In genomic region chr9:98867434-98868168, GRCh38 we compare ENCODE assay signal across 1 cellular context.
TF ChIP-seq lines count a peak whose summit lies in the region.

No MANE protein-coding gene starts in this region.

TF ChIP-seq in K562, 482 proteins besides CTCF, POLR2A, EP300 and RAD21 (continued from another document and continues in another):
- TF ChIP-seq, protein P1, sequence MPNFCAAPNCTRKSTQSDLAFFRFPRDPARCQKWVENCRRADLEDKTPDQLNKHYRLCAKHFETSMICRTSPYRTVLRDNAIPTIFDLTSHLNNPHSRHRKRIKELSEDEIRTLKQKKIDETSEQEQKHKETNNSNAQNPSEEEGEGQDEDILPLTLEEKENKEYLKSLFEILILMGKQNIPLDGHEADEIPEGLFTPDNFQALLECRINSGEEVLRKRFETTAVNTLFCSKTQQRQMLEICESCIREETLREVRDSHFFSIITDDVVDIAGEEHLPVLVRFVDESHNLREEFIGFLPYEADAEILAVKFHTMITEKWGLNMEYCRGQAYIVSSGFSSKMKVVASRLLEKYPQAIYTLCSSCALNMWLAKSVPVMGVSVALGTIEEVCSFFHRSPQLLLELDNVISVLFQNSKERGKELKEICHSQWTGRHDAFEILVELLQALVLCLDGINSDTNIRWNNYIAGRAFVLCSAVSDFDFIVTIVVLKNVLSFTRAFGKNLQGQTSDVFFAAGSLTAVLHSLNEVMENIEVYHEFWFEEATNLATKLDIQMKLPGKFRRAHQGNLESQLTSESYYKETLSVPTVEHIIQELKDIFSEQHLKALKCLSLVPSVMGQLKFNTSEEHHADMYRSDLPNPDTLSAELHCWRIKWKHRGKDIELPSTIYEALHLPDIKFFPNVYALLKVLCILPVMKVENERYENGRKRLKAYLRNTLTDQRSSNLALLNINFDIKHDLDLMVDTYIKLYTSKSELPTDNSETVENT (CRISPR knock-in tag; IDR thresholded peaks at IDR 0.05) = no peak
- TF ChIP-seq PTBP1 (IDR thresholded peaks at IDR 0.05; ENCODE audit: low read depth, low read length) (no peak), PTRF (tag; IDR thresholded peaks at IDR 0.05) (peak; percentile 53; the same call in 1 of the 2 replicates), SAFB (IDR thresholded peaks at IDR 0.05; ENCODE audit: borderline replicate concordance, low read depth, low read length) (no peak), ZNF668 (CRISPR knock-in tag; IDR thresholded peaks at IDR 0.05) (peak; percentile 43; the same call in 1 of the 2 replicates), POLR2G (IDR thresholded peaks at IDR 0.05; ENCODE audit: low read depth, low read length) (peak; percentile 47; the same call in 1 of the 2 replicates), ELF4 (CRISPR knock-in tag; IDR thresholded peaks at IDR 0.05) (0 out of 2 replicates have a peak, but pooled peaks have one; percentile 13), RBM14 (IDR thresholded peaks at IDR 0.05; ENCODE audit: borderline replicate concordance, insufficient read depth, low read depth, low read length) (no peak), PURB (CRISPR knock-in tag; IDR thresholded peaks at IDR 0.05; ENCODE audit: low read depth) (no peak), ZNF696 (CRISPR knock-in tag; conservative IDR thresholded peaks at IDR 0.05) (no peak), CCNT2 (IDR thresholded peaks at IDR 0.05; ENCODE audit: borderline replicate concordance, extremely low read depth, insufficient read length, low read depth, low read length) (peak; percentile 75), ARID3B (CRISPR knock-in tag; IDR thresholded peaks at IDR 0.05; ENCODE audit: borderline replicate concordance) (no peak), EP400 (IDR thresholded peaks at IDR 0.05) (peak; percentile 90), ZMIZ1 (IDR thresholded peaks at IDR 0.05; ENCODE audit: low read depth in 2 of 2, low read length in 2 of 2) (0 out of 4 replicates have a peak, but pooled peaks of 1 of the 2 experiments have one; percentile 45), GTF2E2 (tag; IDR thresholded peaks at IDR 0.05) (peak; percentile 23; the same call in 1 of the 2 replicates), KLF10 (CRISPR knock-in tag; IDR thresholded peaks at IDR 0.05) (no peak), ZNF354B (CRISPR knock-in tag; IDR thresholded peaks at IDR 0.05) (peak; percentile 61)
- TF ChIP-seq, protein P2, sequence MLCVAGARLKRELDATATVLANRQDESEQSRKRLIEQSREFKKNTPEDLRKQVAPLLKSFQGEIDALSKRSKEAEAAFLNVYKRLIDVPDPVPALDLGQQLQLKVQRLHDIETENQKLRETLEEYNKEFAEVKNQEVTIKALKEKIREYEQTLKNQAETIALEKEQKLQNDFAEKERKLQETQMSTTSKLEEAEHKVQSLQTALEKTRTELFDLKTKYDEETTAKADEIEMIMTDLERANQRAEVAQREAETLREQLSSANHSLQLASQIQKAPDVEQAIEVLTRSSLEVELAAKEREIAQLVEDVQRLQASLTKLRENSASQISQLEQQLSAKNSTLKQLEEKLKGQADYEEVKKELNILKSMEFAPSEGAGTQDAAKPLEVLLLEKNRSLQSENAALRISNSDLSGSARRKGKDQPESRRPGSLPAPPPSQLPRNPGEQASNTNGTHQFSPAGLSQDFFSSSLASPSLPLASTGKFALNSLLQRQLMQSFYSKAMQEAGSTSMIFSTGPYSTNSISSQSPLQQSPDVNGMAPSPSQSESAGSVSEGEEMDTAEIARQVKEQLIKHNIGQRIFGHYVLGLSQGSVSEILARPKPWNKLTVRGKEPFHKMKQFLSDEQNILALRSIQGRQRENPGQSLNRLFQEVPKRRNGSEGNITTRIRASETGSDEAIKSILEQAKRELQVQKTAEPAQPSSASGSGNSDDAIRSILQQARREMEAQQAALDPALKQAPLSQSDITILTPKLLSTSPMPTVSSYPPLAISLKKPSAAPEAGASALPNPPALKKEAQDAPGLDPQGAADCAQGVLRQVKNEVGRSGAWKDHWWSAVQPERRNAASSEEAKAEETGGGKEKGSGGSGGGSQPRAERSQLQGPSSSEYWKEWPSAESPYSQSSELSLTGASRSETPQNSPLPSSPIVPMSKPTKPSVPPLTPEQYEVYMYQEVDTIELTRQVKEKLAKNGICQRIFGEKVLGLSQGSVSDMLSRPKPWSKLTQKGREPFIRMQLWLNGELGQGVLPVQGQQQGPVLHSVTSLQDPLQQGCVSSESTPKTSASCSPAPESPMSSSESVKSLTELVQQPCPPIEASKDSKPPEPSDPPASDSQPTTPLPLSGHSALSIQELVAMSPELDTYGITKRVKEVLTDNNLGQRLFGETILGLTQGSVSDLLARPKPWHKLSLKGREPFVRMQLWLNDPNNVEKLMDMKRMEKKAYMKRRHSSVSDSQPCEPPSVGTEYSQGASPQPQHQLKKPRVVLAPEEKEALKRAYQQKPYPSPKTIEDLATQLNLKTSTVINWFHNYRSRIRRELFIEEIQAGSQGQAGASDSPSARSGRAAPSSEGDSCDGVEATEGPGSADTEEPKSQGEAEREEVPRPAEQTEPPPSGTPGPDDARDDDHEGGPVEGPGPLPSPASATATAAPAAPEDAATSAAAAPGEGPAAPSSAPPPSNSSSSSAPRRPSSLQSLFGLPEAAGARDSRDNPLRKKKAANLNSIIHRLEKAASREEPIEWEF (CRISPR knock-in tag; IDR thresholded peaks at IDR 0.05) = no peak
- TF ChIP-seq, protein P3, sequence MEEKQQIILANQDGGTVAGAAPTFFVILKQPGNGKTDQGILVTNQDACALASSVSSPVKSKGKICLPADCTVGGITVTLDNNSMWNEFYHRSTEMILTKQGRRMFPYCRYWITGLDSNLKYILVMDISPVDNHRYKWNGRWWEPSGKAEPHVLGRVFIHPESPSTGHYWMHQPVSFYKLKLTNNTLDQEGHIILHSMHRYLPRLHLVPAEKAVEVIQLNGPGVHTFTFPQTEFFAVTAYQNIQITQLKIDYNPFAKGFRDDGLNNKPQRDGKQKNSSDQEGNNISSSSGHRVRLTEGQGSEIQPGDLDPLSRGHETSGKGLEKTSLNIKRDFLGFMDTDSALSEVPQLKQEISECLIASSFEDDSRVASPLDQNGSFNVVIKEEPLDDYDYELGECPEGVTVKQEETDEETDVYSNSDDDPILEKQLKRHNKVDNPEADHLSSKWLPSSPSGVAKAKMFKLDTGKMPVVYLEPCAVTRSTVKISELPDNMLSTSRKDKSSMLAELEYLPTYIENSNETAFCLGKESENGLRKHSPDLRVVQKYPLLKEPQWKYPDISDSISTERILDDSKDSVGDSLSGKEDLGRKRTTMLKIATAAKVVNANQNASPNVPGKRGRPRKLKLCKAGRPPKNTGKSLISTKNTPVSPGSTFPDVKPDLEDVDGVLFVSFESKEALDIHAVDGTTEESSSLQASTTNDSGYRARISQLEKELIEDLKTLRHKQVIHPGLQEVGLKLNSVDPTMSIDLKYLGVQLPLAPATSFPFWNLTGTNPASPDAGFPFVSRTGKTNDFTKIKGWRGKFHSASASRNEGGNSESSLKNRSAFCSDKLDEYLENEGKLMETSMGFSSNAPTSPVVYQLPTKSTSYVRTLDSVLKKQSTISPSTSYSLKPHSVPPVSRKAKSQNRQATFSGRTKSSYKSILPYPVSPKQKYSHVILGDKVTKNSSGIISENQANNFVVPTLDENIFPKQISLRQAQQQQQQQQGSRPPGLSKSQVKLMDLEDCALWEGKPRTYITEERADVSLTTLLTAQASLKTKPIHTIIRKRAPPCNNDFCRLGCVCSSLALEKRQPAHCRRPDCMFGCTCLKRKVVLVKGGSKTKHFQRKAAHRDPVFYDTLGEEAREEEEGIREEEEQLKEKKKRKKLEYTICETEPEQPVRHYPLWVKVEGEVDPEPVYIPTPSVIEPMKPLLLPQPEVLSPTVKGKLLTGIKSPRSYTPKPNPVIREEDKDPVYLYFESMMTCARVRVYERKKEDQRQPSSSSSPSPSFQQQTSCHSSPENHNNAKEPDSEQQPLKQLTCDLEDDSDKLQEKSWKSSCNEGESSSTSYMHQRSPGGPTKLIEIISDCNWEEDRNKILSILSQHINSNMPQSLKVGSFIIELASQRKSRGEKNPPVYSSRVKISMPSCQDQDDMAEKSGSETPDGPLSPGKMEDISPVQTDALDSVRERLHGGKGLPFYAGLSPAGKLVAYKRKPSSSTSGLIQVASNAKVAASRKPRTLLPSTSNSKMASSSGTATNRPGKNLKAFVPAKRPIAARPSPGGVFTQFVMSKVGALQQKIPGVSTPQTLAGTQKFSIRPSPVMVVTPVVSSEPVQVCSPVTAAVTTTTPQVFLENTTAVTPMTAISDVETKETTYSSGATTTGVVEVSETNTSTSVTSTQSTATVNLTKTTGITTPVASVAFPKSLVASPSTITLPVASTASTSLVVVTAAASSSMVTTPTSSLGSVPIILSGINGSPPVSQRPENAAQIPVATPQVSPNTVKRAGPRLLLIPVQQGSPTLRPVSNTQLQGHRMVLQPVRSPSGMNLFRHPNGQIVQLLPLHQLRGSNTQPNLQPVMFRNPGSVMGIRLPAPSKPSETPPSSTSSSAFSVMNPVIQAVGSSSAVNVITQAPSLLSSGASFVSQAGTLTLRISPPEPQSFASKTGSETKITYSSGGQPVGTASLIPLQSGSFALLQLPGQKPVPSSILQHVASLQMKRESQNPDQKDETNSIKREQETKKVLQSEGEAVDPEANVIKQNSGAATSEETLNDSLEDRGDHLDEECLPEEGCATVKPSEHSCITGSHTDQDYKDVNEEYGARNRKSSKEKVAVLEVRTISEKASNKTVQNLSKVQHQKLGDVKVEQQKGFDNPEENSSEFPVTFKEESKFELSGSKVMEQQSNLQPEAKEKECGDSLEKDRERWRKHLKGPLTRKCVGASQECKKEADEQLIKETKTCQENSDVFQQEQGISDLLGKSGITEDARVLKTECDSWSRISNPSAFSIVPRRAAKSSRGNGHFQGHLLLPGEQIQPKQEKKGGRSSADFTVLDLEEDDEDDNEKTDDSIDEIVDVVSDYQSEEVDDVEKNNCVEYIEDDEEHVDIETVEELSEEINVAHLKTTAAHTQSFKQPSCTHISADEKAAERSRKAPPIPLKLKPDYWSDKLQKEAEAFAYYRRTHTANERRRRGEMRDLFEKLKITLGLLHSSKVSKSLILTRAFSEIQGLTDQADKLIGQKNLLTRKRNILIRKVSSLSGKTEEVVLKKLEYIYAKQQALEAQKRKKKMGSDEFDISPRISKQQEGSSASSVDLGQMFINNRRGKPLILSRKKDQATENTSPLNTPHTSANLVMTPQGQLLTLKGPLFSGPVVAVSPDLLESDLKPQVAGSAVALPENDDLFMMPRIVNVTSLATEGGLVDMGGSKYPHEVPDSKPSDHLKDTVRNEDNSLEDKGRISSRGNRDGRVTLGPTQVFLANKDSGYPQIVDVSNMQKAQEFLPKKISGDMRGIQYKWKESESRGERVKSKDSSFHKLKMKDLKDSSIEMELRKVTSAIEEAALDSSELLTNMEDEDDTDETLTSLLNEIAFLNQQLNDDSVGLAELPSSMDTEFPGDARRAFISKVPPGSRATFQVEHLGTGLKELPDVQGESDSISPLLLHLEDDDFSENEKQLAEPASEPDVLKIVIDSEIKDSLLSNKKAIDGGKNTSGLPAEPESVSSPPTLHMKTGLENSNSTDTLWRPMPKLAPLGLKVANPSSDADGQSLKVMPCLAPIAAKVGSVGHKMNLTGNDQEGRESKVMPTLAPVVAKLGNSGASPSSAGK (IDR thresholded peaks at IDR 0.05) = no peak
- TF ChIP-seq, protein P4, sequence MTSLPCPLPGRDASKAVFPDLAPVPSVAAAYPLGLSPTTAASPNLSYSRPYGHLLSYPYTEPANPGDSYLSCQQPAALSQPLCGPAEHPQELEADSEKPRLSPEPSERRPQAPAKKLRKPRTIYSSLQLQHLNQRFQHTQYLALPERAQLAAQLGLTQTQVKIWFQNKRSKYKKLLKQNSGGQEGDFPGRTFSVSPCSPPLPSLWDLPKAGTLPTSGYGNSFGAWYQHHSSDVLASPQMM (CRISPR knock-in tag; IDR thresholded peaks at IDR 0.05) = no peak
- TF ChIP-seq, protein P5, sequence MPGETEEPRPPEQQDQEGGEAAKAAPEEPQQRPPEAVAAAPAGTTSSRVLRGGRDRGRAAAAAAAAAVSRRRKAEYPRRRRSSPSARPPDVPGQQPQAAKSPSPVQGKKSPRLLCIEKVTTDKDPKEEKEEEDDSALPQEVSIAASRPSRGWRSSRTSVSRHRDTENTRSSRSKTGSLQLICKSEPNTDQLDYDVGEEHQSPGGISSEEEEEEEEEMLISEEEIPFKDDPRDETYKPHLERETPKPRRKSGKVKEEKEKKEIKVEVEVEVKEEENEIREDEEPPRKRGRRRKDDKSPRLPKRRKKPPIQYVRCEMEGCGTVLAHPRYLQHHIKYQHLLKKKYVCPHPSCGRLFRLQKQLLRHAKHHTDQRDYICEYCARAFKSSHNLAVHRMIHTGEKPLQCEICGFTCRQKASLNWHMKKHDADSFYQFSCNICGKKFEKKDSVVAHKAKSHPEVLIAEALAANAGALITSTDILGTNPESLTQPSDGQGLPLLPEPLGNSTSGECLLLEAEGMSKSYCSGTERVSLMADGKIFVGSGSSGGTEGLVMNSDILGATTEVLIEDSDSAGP (CRISPR knock-in tag; IDR thresholded peaks at IDR 0.05) = no peak
- TF ChIP-seq, protein P6, sequence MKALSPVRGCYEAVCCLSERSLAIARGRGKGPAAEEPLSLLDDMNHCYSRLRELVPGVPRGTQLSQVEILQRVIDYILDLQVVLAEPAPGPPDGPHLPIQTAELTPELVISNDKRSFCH (CRISPR knock-in tag; IDR thresholded peaks at IDR 0.05) = no peak
- TF ChIP-seq, protein P6 (tag; IDR thresholded peaks at IDR 0.05) = peak; percentile 96
